18 cellular contexts compared by ENCODE assay signal in the genomic region with DNA sequence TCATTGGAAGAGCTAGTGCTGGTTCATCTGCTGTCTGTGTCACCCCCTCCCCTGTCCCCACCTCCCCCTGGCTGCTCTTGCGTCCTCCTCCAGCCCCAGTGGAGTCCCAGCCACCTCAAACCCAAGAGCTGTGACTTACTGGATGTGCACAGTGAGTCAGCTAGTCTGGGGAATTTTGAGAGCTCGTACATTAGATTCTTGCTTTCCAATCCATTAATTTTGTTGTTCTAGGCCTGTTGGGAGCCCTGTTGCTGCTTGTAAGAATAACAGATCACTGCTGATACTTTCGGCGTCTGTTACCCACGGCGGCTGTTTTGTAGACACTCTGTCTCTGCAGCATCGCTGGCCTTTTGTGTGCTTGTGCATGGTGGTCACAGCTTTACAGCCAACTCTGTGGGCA.
"Had no signal": no experiment of that assay in that cellular context is flagged by ENCODE, and none has a peak within 500 bp of the region (broad histone marks: within the 10 kb centered on the region; RNA-seq: fewer than 3 reads in every experiment).

No MANE protein-coding gene starts in this region.

- H3K27me3 ChIP-seq: brain microvascular endothelial cell, foreskin keratinocyte, suprapubic skin, upper lobe of right lung had no signal

- H3K4me1 ChIP-seq: foreskin keratinocyte, left lung, suprapubic skin, upper lobe of right lung had no signal

- H3K36me3 Mint-ChIP-seq: activated naive CD8-positive, alpha-beta T cell treated with anti-CD3 and anti-CD28 coated beads for 36 hours; immature natural killer cell; naive thymus-derived CD4-positive, alpha-beta T cell had no signal

- H3K9me3 ChIP-seq: left lung, suprapubic skin, upper lobe of right lung had no signal

- H3K4me3 Mint-ChIP-seq: activated CD4-positive, alpha-beta T cell treated with anti-CD3 and anti-CD28 coated beads, Interleukin-2, amount 10 ng/mL, durations not matched to agents 7 days and 5 days; activated naive CD8-positive, alpha-beta T cell treated with anti-CD3 and anti-CD28 coated beads for 36 hours; activated T-helper 1 cell treated with anti-CD3 and anti-CD28 coated beads, Interleukin-12 subunit alpha, Interleukin-12 subunit beta, Interleukin-2, Interleukin-4 antibody, amounts not matched to agents 30 ng/mL and 10 ng/mL and 1 ng/mL, durations not matched to agents 14 hours and 24 hours and 36 hours; naive thymus-derived CD4-positive, alpha-beta T cell; stimulated activated naive CD8-positive, alpha-beta T cell treated with anti-CD3 and anti-CD28 coated beads, Interleukin-15, Interleukin-2, amounts not matched to agents 100 ng/mL and 50 ng/mL, for 24 hours had no signal

- H3K27ac ChIP-seq: brain microvascular endothelial cell, foreskin keratinocyte, left lung, suprapubic skin, upper lobe of right lung had no signal

- H3K27me3 Mint-ChIP-seq: activated CD4-positive, alpha-beta T cell treated with anti-CD3 and anti-CD28 coated beads, Interleukin-2, amount 10 ng/mL, durations not matched to agents 7 days and 5 days; activated naive CD8-positive, alpha-beta T cell treated with anti-CD3 and anti-CD28 coated beads for 36 hours; stimulated activated naive CD8-positive, alpha-beta T cell treated with anti-CD3 and anti-CD28 coated beads, Interleukin-15, Interleukin-2, amounts not matched to agents 100 ng/mL and 50 ng/mL, for 24 hours had no signal

- H3K27ac Mint-ChIP-seq: activated CD4-positive, alpha-beta T cell treated with anti-CD3 and anti-CD28 coated beads, Interleukin-2, amount 10 ng/mL, durations not matched to agents 7 days and 5 days; activated naive CD8-positive, alpha-beta T cell treated with anti-CD3 and anti-CD28 coated beads for 36 hours; activated T-helper 1 cell treated with anti-CD3 and anti-CD28 coated beads, Interleukin-12 subunit alpha, Interleukin-12 subunit beta, Interleukin-2, Interleukin-4 antibody, amounts not matched to agents 30 ng/mL and 10 ng/mL and 1 ng/mL, durations not matched to agents 14 hours and 24 hours and 36 hours; immature natural killer cell; naive thymus-derived CD4-positive, alpha-beta T cell; stimulated activated naive CD8-positive, alpha-beta T cell treated with anti-CD3 and anti-CD28 coated beads, Interleukin-15, Interleukin-2, amounts not matched to agents 100 ng/mL and 50 ng/mL, for 24 hours had no signal

- H3K4me1 Mint-ChIP-seq: activated CD4-positive, alpha-beta T cell treated with anti-CD3 and anti-CD28 coated beads, Interleukin-2, amount 10 ng/mL, durations not matched to agents 7 days and 5 days; activated naive CD8-positive, alpha-beta T cell treated with anti-CD3 and anti-CD28 coated beads for 36 hours; immature natural killer cell had no signal

- H3K9me3 Mint-ChIP-seq: activated CD4-positive, alpha-beta T cell treated with anti-CD3 and anti-CD28 coated beads, Interleukin-2, amount 10 ng/mL, durations not matched to agents 7 days and 5 days; activated naive CD8-positive, alpha-beta T cell treated with anti-CD3 and anti-CD28 coated beads for 36 hours; activated T-helper 1 cell treated with anti-CD3 and anti-CD28 coated beads, Interleukin-12 subunit alpha, Interleukin-12 subunit beta, Interleukin-2, Interleukin-4 antibody, amounts not matched to agents 30 ng/mL and 10 ng/mL and 1 ng/mL, durations not matched to agents 14 hours and 24 hours and 36 hours; stimulated activated naive CD8-positive, alpha-beta T cell treated with anti-CD3 and anti-CD28 coated beads, Interleukin-15, Interleukin-2, amounts not matched to agents 100 ng/mL and 50 ng/mL, for 24 hours had no signal

- DNase-seq: activated CD4-positive, alpha-beta T cell treated with anti-CD3 and anti-CD28 coated beads, Interleukin-2, amount 10 ng/mL, durations not matched to agents 7 days and 5 days; activated CD8-positive, alpha-beta memory T cell treated with anti-CD3 and anti-CD28 coated beads for 24 hours; activated naive CD8-positive, alpha-beta T cell treated with anti-CD3 and anti-CD28 coated beads for 36 hours; brain microvascular endothelial cell; effector memory CD4-positive, alpha-beta T cell; foreskin keratinocyte; immature natural killer cell; left lung; mammary epithelial cell; naive thymus-derived CD4-positive, alpha-beta T cell; nucleus accumbens; right cardiac atrium; small intestine; stimulated activated CD4-positive, alpha-beta T cell treated with anti-CD3 and anti-CD28 coated beads, Interleukin-4, amount 100 ng/mL, for 4 hours; upper lobe of right lung had no signal

- H3K4me3 ChIP-seq: left lung, suprapubic skin, upper lobe of right lung had no signal

- H3K36me3 ChIP-seq: brain microvascular endothelial cell, left lung, suprapubic skin, upper lobe of right lung had no signal
